In genomic region chr3:63911395-63911900, GRCh38 we compare ENCODE assay signal across 8 cellular contexts. TPM values are rescaled to one million over a fixed set of nuclear protein-coding genes. Genes with fewer than 3 reads are reported as not detected.
DNase-seq lines count a peak whose midpoint lies in the region; ATAC-seq and TF ChIP-seq lines count a peak whose summit lies in the region.

No MANE protein-coding gene starts in this region.

- H3K9ac ChIP-seq in stomach smooth muscle (ENCODE audit: low read length in 2 of 2): peak overlapping the region; percentile 68 to 77

- no peaks in the 10 kb centered on the region for H3K9me3 Mint-ChIP-seq in activated T-cell treated with anti-CD3 and anti-CD28 coated beads, Interleukin-2, amount 50 U/mL, for 4 hours

- peaks cover 3% of the 10 kb centered on the region for H3K36me3 Mint-ChIP-seq in activated T-cell treated with anti-CD3 and anti-CD28 coated beads, Interleukin-2, amount 50 U/mL, for 4 hours (ENCODE audit: insufficient read depth)

- ATAC-seq in HG02870 (IDR thresholded peaks at IDR 0.05; ENCODE audit: unreplicated experiment): peak; percentile 21
- ATAC-seq in activated T-cell treated with anti-CD3 and anti-CD28 coated beads, Interleukin-2, amount 50 U/mL, for 4 hours: peak; percentile 41 to 42
- ATAC-seq in GM21717 (IDR thresholded peaks at IDR 0.05; ENCODE audit: unreplicated experiment): no peak

- H3K4me3 ChIP-seq in GM08714 (ENCODE audit: low read length) (peak overlapping the region; percentile 68), iPS-18c (ENCODE audit: insufficient read depth, low read depth, low read length) (peak overlapping the region; percentile 72), stomach smooth muscle (ENCODE audit: low read length in 2 of 2) (peak overlapping the region; percentile 67 to 78)

- no peaks in the 10 kb centered on the region for H3K36me3 ChIP-seq in stomach smooth muscle (ENCODE audit: control insufficient read depth in 2 of 2, insufficient read depth in 2 of 2, low read length in 2 of 2)

- TF ChIP-seq POLR2A in erythroblast (IDR thresholded peaks at IDR 0.05; ENCODE audit: low read length): no peak

- peaks cover 43% of the 10 kb centered on the region for H3K4me1 Mint-ChIP-seq in activated T-cell treated with anti-CD3 and anti-CD28 coated beads, Interleukin-2, amount 50 U/mL, for 4 hours (ENCODE audit: low read depth)

- no peaks in the 10 kb centered on the region for H3K27me3 Mint-ChIP-seq in activated T-cell treated with anti-CD3 and anti-CD28 coated beads, Interleukin-2, amount 50 U/mL, for 4 hours (ENCODE audit: low read depth)

- peaks cover 21% of the 10 kb centered on the region for H3K4me1 ChIP-seq in stomach smooth muscle (ENCODE audit: control insufficient read depth, insufficient read depth, low read length)

- DNase-seq in activated T-cell treated with anti-CD3 and anti-CD28 coated beads, Interleukin-2, amount 50 U/mL, for 4 hours: no peak
- DNase-seq in NCI-H1417 (lab: John Stamatoyannopoulos, UW) (no peak), erythroblast (lab: John Stamatoyannopoulos, UW) (no peak)

- H3K9me3 ChIP-seq in iPS-18c (ENCODE audit: control insufficient read depth, insufficient read depth, low read length) (no peaks in the 10 kb centered on the region), stomach smooth muscle (ENCODE audit: control insufficient read depth in 2 of 2, low read length in 2 of 2) (no peaks in the 10 kb centered on the region)

- H3K27me3 ChIP-seq in stomach smooth muscle (ENCODE audit: control insufficient read depth in 1 of 2, insufficient read depth in 2 of 2, low read length in 2 of 2): no peaks in the 10 kb centered on the region

- H3K4me3 Mint-ChIP-seq in activated T-cell treated with anti-CD3 and anti-CD28 coated beads, Interleukin-2, amount 50 U/mL, for 4 hours: peak overlapping the region; percentile 82

- H3K27ac ChIP-seq in stomach smooth muscle (ENCODE audit: low read length): peak overlapping the region; percentile 84

RNA-seq across cellular contexts. Expression of gene SCAANT1, which starts 0.7 kb away (rescaled TPM):
- total RNA-seq in activated T-cell treated with anti-CD3 and anti-CD28 coated beads, Interleukin-2, amount 50 U/mL, for 4 hours: not detected

RNA-seq across cellular contexts. Expression of gene ATXN7, which starts 47.8 kb away (rescaled TPM):
- 10 to 100 TPM; 19.9 to 26.7 (median 23.7) TPM for total RNA-seq in activated T-cell treated with anti-CD3 and anti-CD28 coated beads, Interleukin-2, amount 50 U/mL, for 4 hours

RNA-seq across cellular contexts. Expression of gene THOC7, which starts 47.8 kb away (rescaled TPM):
- 10 to 100 TPM; 70.5 to 80.3 (median 74.5) TPM for total RNA-seq in activated T-cell treated with anti-CD3 and anti-CD28 coated beads, Interleukin-2, amount 50 U/mL, for 4 hours
